In genomic region chr7:43475983-43476382, GRCh38 we compare ENCODE assay signal across 27 cellular contexts.
"Had no signal": no experiment of that assay in that cellular context is flagged by ENCODE, and none has a peak within 500 bp of the region (broad histone marks: within the 10 kb centered on the region; RNA-seq: fewer than 3 reads in every experiment).

No MANE protein-coding gene starts in this region.

- H3K36me3 Mint-ChIP-seq: mesothelial cell of epicardium had no signal

- H3K27ac Mint-ChIP-seq: dendritic cell treated with granulocyte-macrophage colony-stimulating factor and Interleukin-4, amounts not matched to agents 40 ng/mL and 50 ng/mL, for 4 days; effector memory CD8-positive, alpha-beta T cell; endodermal cell; mesothelial cell of epicardium had no signal

- ATAC-seq: effector memory CD8-positive, alpha-beta T cell; esophagus mucosa; gastrocnemius medialis; heart right ventricle; left cardiac atrium; left lung; left ventricle myocardium superior; lower lobe of right lung; mucosa of descending colon had no signal

- H3K9me3 ChIP-seq: colonic mucosa, esophagus squamous epithelium, gastrocnemius medialis, heart right ventricle, left lung, lower lobe of right lung, mucosa of descending colon had no signal

- DNase-seq: colonic mucosa; cortex of kidney; effector CD8-positive, alpha-beta T cell; effector memory CD8-positive, alpha-beta T cell; endodermal cell; erythroblast; esophagus squamous epithelium; foreskin fibroblast; foreskin melanocyte; gastrocnemius medialis; glutamatergic neuron; head of caudate nucleus; heart right ventricle; hippocampal formation; left cardiac atrium; left lung; left ventricle myocardium superior; lower lobe of right lung; mesenchymal stem cell; mucosa of descending colon had no signal

- FAIRE-seq: endometrium, islet of Langerhans, keratinocyte had no signal

- H3K4me1 Mint-ChIP-seq: mesothelial cell of epicardium had no signal

- H3K27me3 Mint-ChIP-seq: dendritic cell treated with granulocyte-macrophage colony-stimulating factor and Interleukin-4, amounts not matched to agents 40 ng/mL and 50 ng/mL, for 4 days; effector memory CD8-positive, alpha-beta T cell had no signal

- H3K27ac ChIP-seq: colonic mucosa, epithelial cell of prostate, esophagus squamous epithelium, gastrocnemius medialis, heart right ventricle, left lung, lower lobe of right lung had no signal

- H3K4me3 Mint-ChIP-seq: dendritic cell treated with granulocyte-macrophage colony-stimulating factor and Interleukin-4, amounts not matched to agents 40 ng/mL and 50 ng/mL, for 4 days; effector memory CD8-positive, alpha-beta T cell; endodermal cell; mesothelial cell of epicardium had no signal

- H3K4me3 ChIP-seq: colonic mucosa, esophagus squamous epithelium, gastrocnemius medialis, heart right ventricle, left lung, lower lobe of right lung, mucosa of descending colon had no signal

- H3K9me3 Mint-ChIP-seq: dendritic cell treated with granulocyte-macrophage colony-stimulating factor and Interleukin-4, amounts not matched to agents 40 ng/mL and 50 ng/mL, for 4 days; effector memory CD8-positive, alpha-beta T cell had no signal

- H3K27me3 ChIP-seq: colonic mucosa, esophagus squamous epithelium, gastrocnemius medialis, left lung had no signal

- H3K36me3 ChIP-seq: colonic mucosa, esophagus squamous epithelium, gastrocnemius medialis, heart right ventricle, left lung, lower lobe of right lung had no signal

- H3K4me1 ChIP-seq: colonic mucosa, esophagus squamous epithelium, gastrocnemius medialis, heart right ventricle, left lung, lower lobe of right lung had no signal
